Comparison of ENCODE assay signal across 21 cellular contexts in the genomic region with DNA sequence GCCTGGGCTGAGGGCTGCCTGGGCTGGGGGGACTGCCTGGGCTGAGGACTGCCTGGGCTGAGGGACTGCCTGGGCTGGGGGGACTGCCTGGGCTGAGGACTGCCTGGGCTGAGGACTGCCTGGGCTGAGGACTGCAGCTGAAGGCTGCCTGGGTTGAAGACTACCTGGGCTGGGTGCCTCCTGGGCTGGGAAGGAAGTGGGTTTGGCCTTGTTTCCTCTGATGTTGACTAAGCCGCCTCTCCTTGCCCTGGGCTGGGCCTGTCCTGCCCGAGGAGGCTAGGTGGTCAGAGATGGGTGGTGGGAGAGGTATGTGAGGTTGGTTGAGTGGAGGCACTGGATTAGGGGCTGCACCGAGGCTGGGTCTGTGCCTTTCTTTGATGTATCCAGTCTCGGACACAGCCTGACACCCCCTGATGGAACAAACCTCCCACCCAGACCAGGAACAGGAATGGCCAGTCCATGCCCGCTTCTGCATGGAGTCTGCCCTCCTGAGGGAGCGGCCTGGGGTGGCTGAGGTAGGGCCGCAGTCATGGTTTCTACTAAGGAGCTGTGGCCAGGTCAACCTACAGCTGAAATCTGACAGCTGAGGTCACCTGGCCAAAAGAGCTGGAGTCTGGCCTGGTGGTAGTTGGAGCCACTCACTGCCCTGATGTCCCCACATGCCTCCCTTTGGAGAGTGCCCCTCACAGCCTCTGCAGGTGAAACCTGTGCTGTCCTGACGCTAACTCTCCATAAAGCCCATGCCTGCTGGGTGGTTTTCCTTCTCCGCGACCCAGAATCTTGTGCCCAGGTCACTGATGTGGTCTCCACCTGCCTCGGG. TPM values are rescaled to one million over a fixed set of nuclear protein-coding genes. Genes with fewer than 3 reads are reported as not detected.
DNase-seq lines count a peak whose midpoint lies in the region; ATAC-seq and TF ChIP-seq lines count a peak whose summit lies in the region.
"Had no signal": no experiment of that assay in that cellular context is flagged by ENCODE, and none has a peak within 500 bp of the region (broad histone marks: within the 10 kb centered on the region; RNA-seq: fewer than 3 reads in every experiment).

No MANE protein-coding gene starts in this region.

- H3K4me3 Mint-ChIP-seq in activated CD4-positive, alpha-beta T cell treated with anti-CD3 and anti-CD28 coated beads, Interleukin-2, amount 10 ng/mL, durations not matched to agents 24 days and 14 days = no peak overlapping the region
- H3K4me3 Mint-ChIP-seq in activated CD4-positive, alpha-beta memory T cell treated with anti-CD3 and anti-CD28 coated beads, Interleukin-2, amount 10 ng/mL, durations not matched to agents 7 days and 5 days = peak overlapping the region; percentile 43
- peak overlapping the region in 1 of 10 donors; percentile 17 for H3K4me3 Mint-ChIP-seq in naive thymus-derived CD4-positive, alpha-beta T cell
- H3K4me3 Mint-ChIP-seq: dendritic cell treated with granulocyte-macrophage colony-stimulating factor and Interleukin-4, amounts not matched to agents 40 ng/mL and 50 ng/mL, for 4 days had no signal

- 79% methylated on average over 11 of the region's 11 CpGs for WGBS in suprapubic skin

- CTCF ChIA-PET in GM10248 (lab: Yijun Ruan, JAX) = interaction anchor here (1.0 kb wide), 1 partner anchor 147 kb away, joined by 4 read pairs; no protein-coding TSS in a partner anchor
- CTCF ChIA-PET in activated CD4-positive, alpha-beta memory T cell treated with anti-CD3 and anti-CD28 coated beads, Interleukin-2, amount 10 ng/mL, durations not matched to agents 7 days and 5 days (lab: Charles Lee) = interaction anchor here (0.6 to 2.0 kb wide), 4 partner anchors 13 to 37 kb away, joined by 3 to 11 read pairs (median 4); no protein-coding TSS in a partner anchor
- CTCF ChIA-PET in naive thymus-derived CD4-positive, alpha-beta T cell (lab: Charles Lee) = no interaction called here

- no peaks in the 10 kb centered on the region for H3K36me3 ChIP-seq in naive thymus-derived CD4-positive, alpha-beta T cell (ENCODE audit: control insufficient read depth in 2 of 3, insufficient read depth in 3 of 3, low read length in 3 of 3)
- H3K36me3 ChIP-seq in suprapubic skin = no peaks in the 10 kb centered on the region
- H3K36me3 ChIP-seq: sigmoid colon, thyroid gland had no signal

- TF ChIP-seq POLR2A in suprapubic skin (IDR thresholded peaks at IDR 0.05) = no peak

- H3K27me3 Mint-ChIP-seq in activated CD4-positive, alpha-beta T cell treated with anti-CD3 and anti-CD28 coated beads, Interleukin-2, amount 10 ng/mL, durations not matched to agents 24 days and 14 days = no peaks in the 10 kb centered on the region
- peaks cover 4% of the 10 kb centered on the region for H3K27me3 Mint-ChIP-seq in activated CD4-positive, alpha-beta memory T cell treated with anti-CD3 and anti-CD28 coated beads, Interleukin-2, amount 10 ng/mL, durations not matched to agents 7 days and 5 days
- no peaks in the 10 kb centered on the region for H3K27me3 Mint-ChIP-seq in naive thymus-derived CD4-positive, alpha-beta T cell
- H3K27me3 Mint-ChIP-seq: dendritic cell treated with granulocyte-macrophage colony-stimulating factor and Interleukin-4, amounts not matched to agents 40 ng/mL and 50 ng/mL, for 4 days had no signal

- ATAC-seq in naive thymus-derived CD4-positive, alpha-beta T cell = peak; percentile 68
- no peak for ATAC-seq in HG02623 (IDR thresholded peaks at IDR 0.05; ENCODE audit: unreplicated experiment)
- ATAC-seq: body of pancreas had no signal

- DNase-seq in activated CD4-positive, alpha-beta T cell treated with anti-CD3 and anti-CD28 coated beads, Interleukin-2, amount 10 ng/mL, durations not matched to agents 24 days and 14 days = peak; percentile 67
- DNase-seq in activated CD4-positive, alpha-beta T cell treated with anti-CD3 and anti-CD28 coated beads for 1 hour = no peak
- DNase-seq in GM10248 (ENCODE audit: extremely low spot score) = peak; percentile 13
- DNase-seq in activated CD4-positive, alpha-beta memory T cell treated with anti-CD3 and anti-CD28 coated beads, Interleukin-2, amount 10 ng/mL, durations not matched to agents 7 days and 5 days = peak; percentile 68
- no peak for DNase-seq in naive thymus-derived CD4-positive, alpha-beta T cell
- DNase-seq in NCI-H2107 treated with DMSO at 0.1 percent for 48 hours (lab: John Stamatoyannopoulos, UW; ENCODE audit: unreplicated experiment) = no peak
- no peak for DNase-seq in suprapubic skin (ENCODE audit: low spot score in 2 of 2)
- DNase-seq: body of pancreas, GOT3, kidney glomerular epithelial cell, midbrain, NCI-H1092, NCI-H2171, NCI-H774, occipital lobe, sigmoid colon, thyroid gland had no signal

- no peaks in the 10 kb centered on the region for H3K9me3 ChIP-seq in naive thymus-derived CD4-positive, alpha-beta T cell (ENCODE audit: control insufficient read depth in 2 of 3, low read length in 3 of 3)
- no peaks in the 10 kb centered on the region for H3K9me3 ChIP-seq in suprapubic skin
- H3K9me3 ChIP-seq: body of pancreas, sigmoid colon, thyroid gland had no signal

- peaks cover 0 to 19% of the 10 kb centered on the region in 2 donors for H3K4me1 ChIP-seq in naive thymus-derived CD4-positive, alpha-beta T cell (ENCODE audit: control insufficient read depth in 2 of 2, insufficient read depth in 2 of 2, low read length in 2 of 2)
- no peaks in the 10 kb centered on the region for H3K4me1 ChIP-seq in suprapubic skin
- H3K4me1 ChIP-seq: body of pancreas, sigmoid colon, thyroid gland had no signal

- no peaks in the 10 kb centered on the region for H3K27me3 ChIP-seq in naive thymus-derived CD4-positive, alpha-beta T cell (ENCODE audit: control insufficient read depth in 2 of 2, insufficient read depth in 2 of 2, low read length in 2 of 2)
- H3K27me3 ChIP-seq in suprapubic skin = no peaks in the 10 kb centered on the region
- H3K27me3 ChIP-seq: body of pancreas, sigmoid colon, thyroid gland had no signal

- H3K27ac ChIP-seq in naive thymus-derived CD4-positive, alpha-beta T cell (ENCODE audit: low read depth, low read length) = no peak overlapping the region
- H3K27ac ChIP-seq in suprapubic skin = no peak overlapping the region
- H3K27ac ChIP-seq: body of pancreas, RWPE1, sigmoid colon, thyroid gland had no signal

- H3K4me1 Mint-ChIP-seq in activated CD4-positive, alpha-beta T cell treated with anti-CD3 and anti-CD28 coated beads, Interleukin-2, amount 10 ng/mL, durations not matched to agents 24 days and 14 days = peaks cover 18% of the 10 kb centered on the region
- H3K4me1 Mint-ChIP-seq in activated CD4-positive, alpha-beta memory T cell treated with anti-CD3 and anti-CD28 coated beads, Interleukin-2, amount 10 ng/mL, durations not matched to agents 7 days and 5 days = peaks cover 36% of the 10 kb centered on the region
- H3K4me1 Mint-ChIP-seq in naive thymus-derived CD4-positive, alpha-beta T cell = peaks cover 6 to 21% (median 11%) of the 10 kb centered on the region in 7 donors

- no peak for TF ChIP-seq CTCF in GM10248 (IDR thresholded peaks at IDR 0.05; ENCODE audit: control extremely low read depth, extremely low read depth, low read depth, missing control alignments)
- TF ChIP-seq CTCF in suprapubic skin (IDR thresholded peaks at IDR 0.05) = no peak

- intact Hi-C loops in activated CD4-positive, alpha-beta T cell treated with anti-CD3 and anti-CD28 coated beads, Interleukin-2, amount 10 ng/mL, durations not matched to agents 24 days and 14 days (cut with micrococcal nuclease) = no loop called here
- intact Hi-C loops in naive thymus-derived CD4-positive, alpha-beta T cell (cut with micrococcal nuclease) = no loop called here

- POLR2A ChIA-PET in GM10248 (lab: Yijun Ruan, JAX) = no interaction called here
- POLR2A ChIA-PET in activated CD4-positive, alpha-beta memory T cell treated with anti-CD3 and anti-CD28 coated beads, Interleukin-2, amount 10 ng/mL, durations not matched to agents 7 days and 5 days (lab: Charles Lee) = interaction anchor here (0.8 to 1.8 kb wide), 3 partner anchors 17 to 58 kb away, joined by 3 to 6 read pairs (median 3); no protein-coding TSS in a partner anchor
- POLR2A ChIA-PET in naive thymus-derived CD4-positive, alpha-beta T cell (lab: Charles Lee) = no interaction called here

- H3K27ac Mint-ChIP-seq in activated CD4-positive, alpha-beta T cell treated with anti-CD3 and anti-CD28 coated beads, Interleukin-2, amount 10 ng/mL, durations not matched to agents 24 days and 14 days = no peak overlapping the region
- H3K27ac Mint-ChIP-seq in activated CD4-positive, alpha-beta memory T cell treated with anti-CD3 and anti-CD28 coated beads, Interleukin-2, amount 10 ng/mL, durations not matched to agents 7 days and 5 days = peak overlapping the region; percentile 82
- H3K27ac Mint-ChIP-seq in naive thymus-derived CD4-positive, alpha-beta T cell = peak overlapping the region in 1 of 9 donors; percentile 68
- H3K27ac Mint-ChIP-seq: dendritic cell treated with granulocyte-macrophage colony-stimulating factor and Interleukin-4, amounts not matched to agents 40 ng/mL and 50 ng/mL, for 4 days had no signal

- H3K9me3 Mint-ChIP-seq in activated CD4-positive, alpha-beta T cell treated with anti-CD3 and anti-CD28 coated beads, Interleukin-2, amount 10 ng/mL, durations not matched to agents 24 days and 14 days = peaks cover 3% of the 10 kb centered on the region
- peaks cover 2% of the 10 kb centered on the region for H3K9me3 Mint-ChIP-seq in activated CD4-positive, alpha-beta memory T cell treated with anti-CD3 and anti-CD28 coated beads, Interleukin-2, amount 10 ng/mL, durations not matched to agents 7 days and 5 days
- H3K9me3 Mint-ChIP-seq in naive thymus-derived CD4-positive, alpha-beta T cell = peaks cover 0 to 1% (median 0%) of the 10 kb centered on the region in 11 donors
- H3K9me3 Mint-ChIP-seq: dendritic cell treated with granulocyte-macrophage colony-stimulating factor and Interleukin-4, amounts not matched to agents 40 ng/mL and 50 ng/mL, for 4 days had no signal

- no peak overlapping the region for H3K4me3 ChIP-seq in naive thymus-derived CD4-positive, alpha-beta T cell (ENCODE audit: low read length)
- H3K4me3 ChIP-seq in suprapubic skin = no peak overlapping the region
- H3K4me3 ChIP-seq: body of pancreas, sigmoid colon, thyroid gland had no signal

- H3K36me3 Mint-ChIP-seq in activated CD4-positive, alpha-beta T cell treated with anti-CD3 and anti-CD28 coated beads, Interleukin-2, amount 10 ng/mL, durations not matched to agents 24 days and 14 days (ENCODE audit: low read depth) = no peaks in the 10 kb centered on the region
- H3K36me3 Mint-ChIP-seq in activated CD4-positive, alpha-beta memory T cell treated with anti-CD3 and anti-CD28 coated beads, Interleukin-2, amount 10 ng/mL, durations not matched to agents 7 days and 5 days (ENCODE audit: low read depth) = peaks cover 9% of the 10 kb centered on the region
- peaks cover 0 to 5% (median 0%) of the 10 kb centered on the region in 5 donors for H3K36me3 Mint-ChIP-seq in naive thymus-derived CD4-positive, alpha-beta T cell

- no peak for TF ChIP-seq EP300 in suprapubic skin (IDR thresholded peaks at IDR 0.05)

RNA-seq across cellular contexts. Expression of gene SCART1, which starts 22.3 kb away (rescaled TPM):
- total RNA-seq in activated CD4-positive, alpha-beta T cell treated with anti-CD3 and anti-CD28 coated beads, Interleukin-2, amount 10 ng/mL, durations not matched to agents 24 days and 14 days = 0.76 and 0.77 TPM in 2 replicates
- total RNA-seq in activated CD4-positive, alpha-beta memory T cell treated with anti-CD3 and anti-CD28 coated beads, Interleukin-2, amount 10 ng/mL, durations not matched to agents 7 days and 5 days = 10 to 100 TPM; 15.3 to 15.4 TPM
- 1 to 10 TPM; 2.3 to 8.6 (median 4.5) TPM for total RNA-seq in naive thymus-derived CD4-positive, alpha-beta T cell
- under 1 TPM in 1 of 2 donors, not detected in 1; 0.03 TPM for polyA plus RNA-seq in naive thymus-derived CD4-positive, alpha-beta T cell
- total RNA-seq in suprapubic skin = 10 to 100 TPM in 1 of 4 donors, 1 to 10 TPM in 3; 1.2 to 10.7 (median 2.0) TPM

RNA-seq across cellular contexts. Expression of gene CYP2E1, which starts 51.1 kb away (rescaled TPM):
- total RNA-seq in activated CD4-positive, alpha-beta T cell treated with anti-CD3 and anti-CD28 coated beads, Interleukin-2, amount 10 ng/mL, durations not matched to agents 24 days and 14 days = 0.33 and 0.40 TPM in 2 replicates
- under 1 TPM; 0.43 to 0.76 TPM for total RNA-seq in activated CD4-positive, alpha-beta memory T cell treated with anti-CD3 and anti-CD28 coated beads, Interleukin-2, amount 10 ng/mL, durations not matched to agents 7 days and 5 days
- total RNA-seq in naive thymus-derived CD4-positive, alpha-beta T cell = 1 to 10 TPM in 4 of 5 experiments, under 1 TPM in 1; 0.19 to 2.2 (median 1.7) TPM
- not detected for polyA plus RNA-seq in naive thymus-derived CD4-positive, alpha-beta T cell
- total RNA-seq in suprapubic skin = 10 to 100 TPM in 3 of 4 donors, 1 to 10 TPM in 1; 4.5 to 28.0 (median 19.3) TPM

RNA-seq across cellular contexts. Expression of gene SPRN, which starts 51.6 kb away (rescaled TPM):
- total RNA-seq in activated CD4-positive, alpha-beta T cell treated with anti-CD3 and anti-CD28 coated beads, Interleukin-2, amount 10 ng/mL, durations not matched to agents 24 days and 14 days = not detected in 2 replicates
- total RNA-seq in activated CD4-positive, alpha-beta memory T cell treated with anti-CD3 and anti-CD28 coated beads, Interleukin-2, amount 10 ng/mL, durations not matched to agents 7 days and 5 days = not detected
- not detected for total RNA-seq in naive thymus-derived CD4-positive, alpha-beta T cell
- under 1 TPM; 0.10 to 0.34 TPM for polyA plus RNA-seq in naive thymus-derived CD4-positive, alpha-beta T cell
- total RNA-seq in suprapubic skin = under 1 TPM in 2 of 4 donors, not detected in 2; 0.23 to 0.56 TPM
- total RNA-seq: body of pancreas; T-helper 1 cell treated with Interleukin-12 subunit alpha and Interleukin-12 subunit beta and Interleukin-4 antibody, amounts not matched to agents 30 ng/mL and 1 ng/mL, for 36 hours had no signal

Comparison
In these comparisons a context has a peak if more than half of its experiments do, and no peak if none do; other contexts are left out.
1. DNase-seq: peak in activated CD4-positive, alpha-beta T cell treated with anti-CD3 and anti-CD28 coated beads, Interleukin-2, amount 10 ng/mL, durations not matched to agents 24 days and 14 days (single experiment), GM10248 (single experiment) and activated CD4-positive, alpha-beta memory T cell treated with anti-CD3 and anti-CD28 coated beads, Interleukin-2, amount 10 ng/mL, durations not matched to agents 7 days and 5 days (single experiment); none in activated CD4-positive, alpha-beta T cell treated with anti-CD3 and anti-CD28 coated beads for 1 hour (single experiment), naive thymus-derived CD4-positive, alpha-beta T cell (0 of 9), NCI-H2107 treated with DMSO at 0.1 percent for 48 hours (single experiment) and suprapubic skin (0 of 2).